1 cellular context compared by ENCODE assay signal in the genomic region with DNA sequence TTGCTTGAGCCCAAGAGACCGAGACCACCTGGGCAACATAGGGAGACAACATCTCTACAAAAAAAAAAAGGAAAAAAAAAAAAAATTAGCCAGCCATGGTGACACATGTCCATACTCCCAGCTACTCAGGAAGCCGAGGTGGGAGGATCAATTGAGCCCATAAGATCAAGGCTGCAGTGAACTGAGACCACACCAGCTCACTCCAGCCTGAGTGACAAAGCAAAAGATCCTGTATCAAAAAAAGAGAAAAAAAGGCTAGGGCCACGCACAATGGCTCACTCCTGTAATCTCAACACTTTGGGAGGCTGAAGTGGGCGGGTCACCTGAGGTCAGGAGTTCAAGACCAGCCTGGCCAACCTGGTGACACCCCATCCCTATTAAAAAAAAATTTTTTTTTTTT.
TF ChIP-seq lines count a peak whose summit lies in the region.

No MANE protein-coding gene starts in this region.

TF ChIP-seq in HEK293, 187 proteins besides CTCF, POLR2A, EP300 and RAD21 (continued from another document):
- TF ChIP-seq ZBTB17 (tag by site-specific recombination; IDR thresholded peaks at IDR 0.05) (no peak), ZNF555 (tag by site-specific recombination; conservative IDR thresholded peaks at IDR 0.05) (no peak), ZNF521 (tag by site-specific recombination; IDR thresholded peaks at IDR 0.05) (no peak), BCL11B (tag by site-specific recombination; IDR thresholded peaks at IDR 0.05; ENCODE audit: low read depth) (peak; percentile 59; the same call in 1 of the 2 replicates), OVOL3 (tag by site-specific recombination; IDR thresholded peaks at IDR 0.05) (no peak), SCRT1 (tag by site-specific recombination; IDR thresholded peaks at IDR 0.05; ENCODE audit: borderline replicate concordance) (no peak)
- TF ChIP-seq, protein P1, sequence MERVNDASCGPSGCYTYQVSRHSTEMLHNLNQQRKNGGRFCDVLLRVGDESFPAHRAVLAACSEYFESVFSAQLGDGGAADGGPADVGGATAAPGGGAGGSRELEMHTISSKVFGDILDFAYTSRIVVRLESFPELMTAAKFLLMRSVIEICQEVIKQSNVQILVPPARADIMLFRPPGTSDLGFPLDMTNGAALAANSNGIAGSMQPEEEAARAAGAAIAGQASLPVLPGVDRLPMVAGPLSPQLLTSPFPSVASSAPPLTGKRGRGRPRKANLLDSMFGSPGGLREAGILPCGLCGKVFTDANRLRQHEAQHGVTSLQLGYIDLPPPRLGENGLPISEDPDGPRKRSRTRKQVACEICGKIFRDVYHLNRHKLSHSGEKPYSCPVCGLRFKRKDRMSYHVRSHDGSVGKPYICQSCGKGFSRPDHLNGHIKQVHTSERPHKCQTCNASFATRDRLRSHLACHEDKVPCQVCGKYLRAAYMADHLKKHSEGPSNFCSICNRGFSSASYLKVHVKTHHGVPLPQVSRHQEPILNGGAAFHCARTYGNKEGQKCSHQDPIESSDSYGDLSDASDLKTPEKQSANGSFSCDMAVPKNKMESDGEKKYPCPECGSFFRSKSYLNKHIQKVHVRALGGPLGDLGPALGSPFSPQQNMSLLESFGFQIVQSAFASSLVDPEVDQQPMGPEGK (tag by site-specific recombination; IDR thresholded peaks at IDR 0.05) = no peak
- TF ChIP-seq, protein P2, sequence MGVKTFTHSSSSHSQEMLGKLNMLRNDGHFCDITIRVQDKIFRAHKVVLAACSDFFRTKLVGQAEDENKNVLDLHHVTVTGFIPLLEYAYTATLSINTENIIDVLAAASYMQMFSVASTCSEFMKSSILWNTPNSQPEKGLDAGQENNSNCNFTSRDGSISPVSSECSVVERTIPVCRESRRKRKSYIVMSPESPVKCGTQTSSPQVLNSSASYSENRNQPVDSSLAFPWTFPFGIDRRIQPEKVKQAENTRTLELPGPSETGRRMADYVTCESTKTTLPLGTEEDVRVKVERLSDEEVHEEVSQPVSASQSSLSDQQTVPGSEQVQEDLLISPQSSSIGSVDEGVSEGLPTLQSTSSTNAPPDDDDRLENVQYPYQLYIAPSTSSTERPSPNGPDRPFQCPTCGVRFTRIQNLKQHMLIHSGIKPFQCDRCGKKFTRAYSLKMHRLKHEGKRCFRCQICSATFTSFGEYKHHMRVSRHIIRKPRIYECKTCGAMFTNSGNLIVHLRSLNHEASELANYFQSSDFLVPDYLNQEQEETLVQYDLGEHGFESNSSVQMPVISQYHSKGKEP (tag by site-specific recombination; IDR thresholded peaks at IDR 0.05) = no peak
- TF ChIP-seq, protein P3, sequence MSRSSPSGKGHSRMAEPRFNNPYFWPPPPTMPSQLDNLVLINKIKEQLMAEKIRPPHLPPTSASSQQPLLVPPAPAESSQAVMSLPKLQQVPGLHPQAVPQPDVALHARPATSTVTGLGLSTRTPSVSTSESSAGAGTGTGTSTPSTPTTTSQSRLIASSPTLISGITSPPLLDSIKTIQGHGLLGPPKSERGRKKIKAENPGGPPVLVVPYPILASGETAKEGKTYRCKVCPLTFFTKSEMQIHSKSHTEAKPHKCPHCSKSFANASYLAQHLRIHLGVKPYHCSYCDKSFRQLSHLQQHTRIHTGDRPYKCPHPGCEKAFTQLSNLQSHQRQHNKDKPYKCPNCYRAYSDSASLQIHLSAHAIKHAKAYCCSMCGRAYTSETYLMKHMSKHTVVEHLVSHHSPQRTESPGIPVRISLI (tag by site-specific recombination; IDR thresholded peaks at IDR 0.05) = peak; percentile 70; the same call in 1 of the 2 replicates
